Comparison of ENCODE assay signal across 8 cellular contexts in the genomic region with DNA sequence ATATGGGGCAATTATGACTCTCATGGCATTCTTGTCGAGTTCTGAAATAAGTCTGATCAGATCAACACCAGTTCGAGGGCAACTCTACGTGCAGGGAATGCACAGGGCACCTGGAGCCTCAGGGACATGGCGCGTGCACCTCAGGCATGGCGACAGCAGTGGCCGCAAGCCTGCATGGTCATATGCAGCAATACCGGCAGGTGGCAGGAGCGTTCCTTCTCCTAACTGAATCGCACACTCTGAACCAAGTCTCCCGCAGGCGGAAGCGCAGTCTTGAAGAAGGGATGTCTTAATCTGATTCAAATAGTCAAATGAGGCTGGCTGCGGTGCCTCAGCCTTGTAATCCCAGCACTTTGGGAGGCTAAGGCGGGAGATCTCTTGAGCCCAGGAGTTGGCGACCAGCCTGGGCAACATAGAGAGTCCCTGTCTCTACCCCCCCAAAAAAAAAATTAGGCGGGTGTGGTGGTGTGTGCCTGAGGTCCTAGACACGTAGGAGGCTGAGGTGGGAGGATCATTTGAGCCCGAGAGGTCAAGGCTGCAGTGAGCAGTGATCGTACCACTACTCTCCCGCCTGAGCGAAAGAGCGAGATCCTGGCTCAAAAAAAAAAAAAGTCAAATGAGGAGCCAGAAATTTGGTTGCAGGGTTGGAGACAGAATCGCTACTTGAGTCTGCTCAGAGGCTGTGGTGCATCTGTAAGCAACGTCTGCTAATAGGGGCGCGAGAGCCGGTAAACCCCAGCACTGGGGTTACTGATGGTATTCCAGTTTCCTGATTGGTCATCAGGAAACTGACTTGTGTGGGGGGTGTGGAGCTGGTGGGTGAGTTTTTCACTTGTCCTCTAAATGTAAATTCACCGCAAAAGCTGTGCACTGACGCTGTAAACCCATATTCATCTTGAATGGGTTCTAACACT. TPM values are rescaled to one million over a fixed set of nuclear protein-coding genes. Genes with fewer than 3 reads are reported as not detected.
DNase-seq lines count a peak whose midpoint lies in the region; ATAC-seq and TF ChIP-seq lines count a peak whose summit lies in the region.

No MANE protein-coding gene starts in this region.

- TF ChIP-seq CTCF in GM12874 (IDR thresholded peaks at IDR 0.05; ENCODE audit: insufficient read depth, low read depth, low read length) (peak; percentile 96), ascending aorta (IDR thresholded peaks at IDR 0.05) (peak; percentile 85 to 90 (median 89)), hepatocyte (IDR thresholded peaks at IDR 0.05; ENCODE audit: poor library complexity) (peak; percentile 85)

- H3K4me3 ChIP-seq in ascending aorta (no peak overlapping the region), hepatocyte (no peak overlapping the region), skeletal muscle satellite cell (ENCODE audit: low read length) (no peak overlapping the region)

- H3K9me2 ChIP-seq in hepatocyte (replicated peaks; ENCODE audit: insufficient read depth) = no peaks in the 10 kb centered on the region

- DNase-seq in NCI-H1105 treated with DMSO at 0.1 percent for 48 hours (lab: John Stamatoyannopoulos, UW) (peak; percentile 61), T-helper 9 cell (peak; percentile 79), ascending aorta (ENCODE audit: low spot score in 2 of 2) (peak; percentile 38 to 91), hepatocyte (ENCODE audit: low spot score) (peak; percentile 93), RKO (ENCODE audit: low spot score) (no peak)

- no peak overlapping the region for H2AFZ ChIP-seq in hepatocyte

- H3K27ac ChIP-seq in ascending aorta = no peak overlapping the region
- H3K27ac ChIP-seq in hepatocyte = no peak overlapping the region

- H3K79me2 ChIP-seq in hepatocyte = no peaks in the 10 kb centered on the region

- H3K4me2 ChIP-seq in hepatocyte = no peak overlapping the region
- H3K4me2 ChIP-seq in skeletal muscle satellite cell (ENCODE audit: low read length) = peak overlapping the region; percentile 17

- H3K9ac ChIP-seq in skeletal muscle satellite cell (ENCODE audit: low read depth, low read length) = peak overlapping the region; percentile 6

- 49% methylated on average over 29 of the region's 30 CpGs for WGBS in hepatocyte (ENCODE audit: low lambda C conversion rate, missing lambda C conversion rate)

- H4K20me1 ChIP-seq in hepatocyte (ENCODE audit: insufficient read depth, poor library complexity, severe bottlenecking) = no peaks in the 10 kb centered on the region

- intact Hi-C loops in ascending aorta (cut with DNase I) = loop anchor here (1.0 to 5.0 kb wide), 2 partner anchors 42 to 151 kb away; no protein-coding TSS in a partner anchor

- peaks cover 20 to 37% of the 10 kb centered on the region in 2 donors for H3K36me3 ChIP-seq in ascending aorta
- H3K36me3 ChIP-seq in hepatocyte (replicated peaks; ENCODE audit: insufficient read depth, low read depth) = no peaks in the 10 kb centered on the region
- H3K36me3 ChIP-seq in skeletal muscle satellite cell (ENCODE audit: insufficient read depth, low read length) = peaks cover 95% of the 10 kb centered on the region

- H3K4me1 ChIP-seq in ascending aorta (peaks cover 2 to 10% of the 10 kb centered on the region in 2 donors), hepatocyte (ENCODE audit: insufficient read depth) (no peaks in the 10 kb centered on the region), skeletal muscle satellite cell (ENCODE audit: control insufficient read depth, insufficient read depth, low read length) (peaks cover 57% of the 10 kb centered on the region)

- H3K27me3 ChIP-seq in ascending aorta (no peaks in the 10 kb centered on the region), hepatocyte (no peaks in the 10 kb centered on the region), skeletal muscle satellite cell (ENCODE audit: control insufficient read depth, insufficient read depth, low read length) (no peaks in the 10 kb centered on the region)

- H3K9me3 ChIP-seq in ascending aorta (no peaks in the 10 kb centered on the region), hepatocyte (ENCODE audit: low read depth) (no peaks in the 10 kb centered on the region), skeletal muscle satellite cell (replicated peaks; ENCODE audit: low read length) (no peaks in the 10 kb centered on the region)

- peak; percentile 90 for ATAC-seq in HG02588 (IDR thresholded peaks at IDR 0.05; ENCODE audit: unreplicated experiment)

RNA-seq across cellular contexts. Expression of a gene that starts 28.8 kb away (rescaled TPM):
- 175 TPM for total RNA-seq in ascending aorta
- total RNA-seq in hepatocyte = 17.9 and 19.7 TPM in 2 replicates
- polyA plus RNA-seq in hepatocyte = 18.8 and 22.3 TPM in 2 replicates
- 117 and 154 TPM in 2 replicates for total RNA-seq in skeletal muscle satellite cell (2012; rRNA removed)

RNA-seq across cellular contexts. Expression of a gene that starts 32.7 kb away (rescaled TPM):
- total RNA-seq in ascending aorta = 12.2 TPM
- total RNA-seq in hepatocyte = 16.3 and 19.6 TPM in 2 replicates
- 13.5 and 16.9 TPM in 2 replicates for polyA plus RNA-seq in hepatocyte
- total RNA-seq in skeletal muscle satellite cell (2012; rRNA removed) = 14.0 and 16.5 TPM in 2 replicates

RNA-seq across cellular contexts. Expression of a gene that starts 40.5 kb away (rescaled TPM):
- total RNA-seq in ascending aorta = 30.1 TPM
- 17.7 and 18.3 TPM in 2 replicates for total RNA-seq in hepatocyte
- 10.4 and 11.0 TPM in 2 replicates for polyA plus RNA-seq in hepatocyte
- total RNA-seq in skeletal muscle satellite cell (2012; rRNA removed) = 14.2 and 14.4 TPM in 2 replicates
